ENCODE assay signal across 12 cellular contexts in genomic region chr15:70447511-70447910, GRCh38.
A peak's percentile ranks its signal among the peaks of the same experiment; 100 is the strongest.
DNase-seq lines count a peak whose midpoint lies in the region; ATAC-seq, FAIRE-seq and TF ChIP-seq lines count a peak whose summit lies in the region.
"Had no signal": no experiment of that assay in that cellular context is flagged by ENCODE, and none has a peak within 500 bp of the region (broad histone marks: within the 10 kb centered on the region; RNA-seq: fewer than 3 reads in every experiment).

No MANE protein-coding gene starts in this region.

- H3K4me3 ChIP-seq in kidney (ENCODE audit: low read length in 2 of 2) = no peak overlapping the region
- H3K4me3 ChIP-seq in mucosa of descending colon = no peak overlapping the region
- H3K4me3 ChIP-seq: gastrocnemius medialis, skin epidermis had no signal

- FAIRE-seq in kidney (lab: Jason Lieb, UNC) = no peak
- FAIRE-seq: endothelial cell of umbilical vein had no signal

- H3K9me3 ChIP-seq in kidney (ENCODE audit: control insufficient read depth in 1 of 2, low read length in 2 of 2) (no peaks in the 10 kb centered on the region), mucosa of descending colon (no peaks in the 10 kb centered on the region)
- H3K9me3 ChIP-seq: gastrocnemius medialis had no signal

- no peaks in the 10 kb centered on the region for H3K36me3 ChIP-seq in kidney (ENCODE audit: control insufficient read depth in 1 of 2, insufficient read depth in 2 of 2, low read length in 2 of 2)
- no peaks in the 10 kb centered on the region for H3K36me3 ChIP-seq in mucosa of descending colon (ENCODE audit: low read depth)
- H3K36me3 ChIP-seq: gastrocnemius medialis had no signal

- H3K27ac ChIP-seq in kidney (ENCODE audit: low read depth in 2 of 2, low read length in 2 of 2) = no peak overlapping the region
- H3K27ac ChIP-seq: gastrocnemius medialis, skin epidermis had no signal

- ATAC-seq in left cardiac atrium = peak; percentile 54 to 56
- ATAC-seq in HG02973 (IDR thresholded peaks at IDR 0.05; ENCODE audit: unreplicated experiment) = no peak
- ATAC-seq in mucosa of descending colon = no peak
- ATAC-seq: gastrocnemius medialis had no signal

- no peaks in the 10 kb centered on the region for H3K4me1 ChIP-seq in kidney (ENCODE audit: control insufficient read depth in 1 of 2, insufficient read depth in 1 of 2, low read depth in 1 of 2, low read length in 2 of 2)
- H3K4me1 ChIP-seq in mucosa of descending colon (ENCODE audit: low read depth) = peaks cover 7% of the 10 kb centered on the region
- H3K4me1 ChIP-seq: gastrocnemius medialis had no signal

- no peak for TF ChIP-seq CTCF in kidney (IDR thresholded peaks at IDR 0.05; ENCODE audit: borderline replicate concordance, extremely low read depth, insufficient read depth)
- no peak for TF ChIP-seq CTCF in GM20000 (IDR thresholded peaks at IDR 0.05; ENCODE audit: extremely low read depth, missing control alignments)
- TF ChIP-seq CTCF in mucosa of descending colon (IDR thresholded peaks at IDR 0.05) = no peak

- intact Hi-C loops in left cardiac atrium (cut with DNase I) = no loop called here
- intact Hi-C loops in cardiac septum (cut with DNase I) = no loop called here
- intact Hi-C loops in kidney (cut with DNase I) = no loop called here
- intact Hi-C loops in mucosa of descending colon (cut with DNase I, micrococcal nuclease) = no loop called here

- DNase-seq in left cardiac atrium (no peak), cardiac septum (ENCODE audit: low spot score) (no peak), OCI-M1 (lab: John Stamatoyannopoulos, UW) (peak; percentile 79), kidney (peak; percentile 54), GM20000 (ENCODE audit: low spot score) (no peak), mucosa of descending colon (no peak), A172 (ENCODE audit: low spot score) (no peak)
- DNase-seq: gastrocnemius medialis, mammary epithelial cell had no signal

- no peak overlapping the region for H3K9ac ChIP-seq in kidney (ENCODE audit: low read length in 2 of 2)

Comparison
In these comparisons a context has a peak if more than half of its experiments do, and no peak if none do; other contexts are left out.
1. ATAC-seq: peak in left cardiac atrium (2 of 2); none in HG02973 (single experiment) and mucosa of descending colon (single experiment).
2. DNase-seq: peak in OCI-M1 (single experiment) and kidney (single experiment); none in left cardiac atrium (single experiment), cardiac septum (single experiment), GM20000 (single experiment), mucosa of descending colon (0 of 3) and A172 (single experiment).